24 cellular contexts compared by ENCODE assay signal in genomic region chr10:33542747-33543505, GRCh38.
DNase-seq lines count a peak whose midpoint lies in the region; ATAC-seq, FAIRE-seq and TF ChIP-seq lines count a peak whose summit lies in the region.
"Had no signal": no experiment of that assay in that cellular context is flagged by ENCODE, and none has a peak within 500 bp of the region (broad histone marks: within the 10 kb centered on the region; RNA-seq: fewer than 3 reads in every experiment).

No MANE protein-coding gene starts in this region.

- DNase-seq in Daoy (ENCODE audit: low read depth) = peak; percentile 37
- peak; percentile 35 for DNase-seq in NCI-H226
- peak; percentile 5 to 61 for DNase-seq in cardiac fibroblast (ENCODE audit: low read depth in 2 of 2)
- peak; percentile 71 for DNase-seq in keratinocyte (ENCODE audit: low read depth, low spot score)
- no peak for DNase-seq in stimulated activated CD4-positive, alpha-beta T cell treated with anti-CD3 and anti-CD28 coated beads, Interleukin-2, amount 100 ng/mL, for 24 hours
- DNase-seq in neural progenitor cell (ENCODE audit: low spot score) = no peak
- DNase-seq in H9 = no peak
- DNase-seq: activated CD4-positive, alpha-beta T cell treated with anti-CD3 and anti-CD28 coated beads for 1 hour; activated CD8-positive, alpha-beta memory T cell treated with anti-CD3 and anti-CD28 coated beads, Interleukin-2, amount 10 ng/mL, durations not matched to agents 7 days and 5 days; activated effector memory CD4-positive, alpha-beta T cell treated with Interleukin-2 at 50 U/mL for 16 hours; central memory CD4-positive, alpha-beta T cell; DND-41; effector CD4-positive, alpha-beta T cell; hypothalamus; midbrain; NCI-H1092; NCI-H69; psoas muscle; thyroid gland had no signal

- H3K9ac ChIP-seq in keratinocyte (ENCODE audit: control insufficient read depth, extremely low read depth, insufficient read depth, low read length) = peak overlapping the region; percentile 46
- no peak overlapping the region for H3K9ac ChIP-seq in neural progenitor cell
- H3K9ac ChIP-seq in H9 (ENCODE audit: extremely low read depth, insufficient read length, low read length) = no peak overlapping the region

- ATAC-seq in HG03135 (IDR thresholded peaks at IDR 0.05; ENCODE audit: unreplicated experiment) = no peak
- ATAC-seq: activated CD8-positive, alpha-beta memory T cell treated with anti-CD3 and anti-CD28 coated beads, Interleukin-2, amount 10 ng/mL, durations not matched to agents 7 days and 5 days; GM23338; K562; psoas muscle; stimulated activated effector memory CD8-positive, alpha-beta T cell treated with anti-CD3 and anti-CD28 coated beads, Interleukin-12 subunit alpha, Interleukin-12 subunit beta, amount 100 ng/mL, for 72 hours had no signal

- TF ChIP-seq CTCF in cardiac fibroblast (IDR thresholded peaks at IDR 0.05; ENCODE audit: low read depth, low read length) (no peak), keratinocyte (optimal IDR thresholded peaks at IDR 0.05 in 1 of 3, IDR thresholded peaks at IDR 0.05 in 1 of 3, conservative IDR thresholded peaks at IDR 0.05 in 1 of 3; ENCODE audit: extremely low read depth in 1 of 3, insufficient read depth in 2 of 3, low read length in 3 of 3) (no peak), neural progenitor cell (IDR thresholded peaks at IDR 0.05) (no peak), H9 (conservative IDR thresholded peaks at IDR 0.05) (no peak)

- H3K27me3 ChIP-seq in keratinocyte (ENCODE audit: control insufficient read depth, extremely low read depth, insufficient read depth, low read length) (no peaks in the 10 kb centered on the region), neural progenitor cell (no peaks in the 10 kb centered on the region), H9 (ENCODE audit: insufficient read depth, low read length) (no peaks in the 10 kb centered on the region)
- H3K27me3 ChIP-seq: thyroid gland had no signal

- no peaks in the 10 kb centered on the region for H3K27me3 Mint-ChIP-seq in neural progenitor cell (ENCODE audit: insufficient read depth, low read depth)
- no peaks in the 10 kb centered on the region for H3K27me3 Mint-ChIP-seq in H9 (ENCODE audit: low read depth)
- H3K27me3 Mint-ChIP-seq: activated CD8-positive, alpha-beta memory T cell treated with anti-CD3 and anti-CD28 coated beads, Interleukin-2, amount 10 ng/mL, durations not matched to agents 7 days and 5 days had no signal

- no peak overlapping the region for H3K4me3 ChIP-seq in cardiac fibroblast (replicated peaks in 1 of 2; ENCODE audit: low read depth in 2 of 2, low read length in 2 of 2)
- no peak overlapping the region for H3K4me3 ChIP-seq in keratinocyte (ENCODE audit: control insufficient read depth in 2 of 3, extremely low read depth in 1 of 3, insufficient read depth in 2 of 3, low read depth in 1 of 3, low read length in 3 of 3)
- no peak overlapping the region for H3K4me3 ChIP-seq in neural progenitor cell
- H3K4me3 ChIP-seq: GM23338, K562, psoas muscle, thyroid gland had no signal

- peak overlapping the region; percentile 95 for H3K27ac ChIP-seq in keratinocyte (ENCODE audit: control insufficient read depth, insufficient read depth, low read length)
- no peak overlapping the region for H3K27ac ChIP-seq in neural progenitor cell
- H3K27ac ChIP-seq in H9 (ENCODE audit: insufficient read length, low read depth, low read length) = no peak overlapping the region
- H3K27ac ChIP-seq: psoas muscle, thyroid gland had no signal

- H3K18ac ChIP-seq in H9 (ENCODE audit: insufficient read length, low read depth, low read length) = no peak overlapping the region

- no peak overlapping the region for H2BK20ac ChIP-seq in H9 (ENCODE audit: low read depth, low read length, poor library complexity, severe bottlenecking)

- no peak overlapping the region for H3K23ac ChIP-seq in H9 (ENCODE audit: insufficient read length, low read depth, low read length)

- H3K9me1 ChIP-seq in keratinocyte (ENCODE audit: control insufficient read depth, extremely low read depth, insufficient read depth, low read length) = no peaks in the 10 kb centered on the region

- dilution Hi-C loops in keratinocyte (cut with MboI; ENCODE audit: extremely low pct_ligation_motif_present, low sequenced_read_pairs) = no loop called here

- H2AFZ ChIP-seq in keratinocyte (ENCODE audit: control insufficient read depth, low read length) (peak overlapping the region; percentile 56), neural progenitor cell (replicated peaks) (no peak overlapping the region), H9 (ENCODE audit: low read length) (no peak overlapping the region)

- H3T11ph ChIP-seq in H9 (ENCODE audit: low read length) = no peak overlapping the region

- H2BK120ac ChIP-seq in H9 (ENCODE audit: low read depth, low read length, poor library complexity, severe bottlenecking) = no peak overlapping the region

- no peak overlapping the region for H3K4ac ChIP-seq in H9 (ENCODE audit: low read depth, low read length)

- H3K56ac ChIP-seq in H9 (ENCODE audit: insufficient read length, low read depth, low read length) = no peak overlapping the region

- H3K4me1 Mint-ChIP-seq in neural progenitor cell = peaks cover 3% of the 10 kb centered on the region
- H3K4me1 Mint-ChIP-seq in H9 = peaks cover 2% of the 10 kb centered on the region in 2 experiments; a peak in 1 of 4 replicates
- H3K4me1 Mint-ChIP-seq: activated CD8-positive, alpha-beta memory T cell treated with anti-CD3 and anti-CD28 coated beads, Interleukin-2, amount 10 ng/mL, durations not matched to agents 7 days and 5 days; GM23338; stimulated activated effector memory CD8-positive, alpha-beta T cell treated with anti-CD3 and anti-CD28 coated beads, Interleukin-12 subunit alpha, Interleukin-12 subunit beta, amount 100 ng/mL, for 72 hours had no signal

- H3K9me3 ChIP-seq in keratinocyte (ENCODE audit: control insufficient read depth, low read depth, low read length) (no peaks in the 10 kb centered on the region), neural progenitor cell (ENCODE audit: low read depth) (no peaks in the 10 kb centered on the region), H9 (ENCODE audit: control insufficient read depth, low read depth, low read length) (no peaks in the 10 kb centered on the region)
- H3K9me3 ChIP-seq: thyroid gland had no signal

- H3K36me3 ChIP-seq in keratinocyte (ENCODE audit: control insufficient read depth in 2 of 2, extremely low read depth in 1 of 2, insufficient read depth in 2 of 2, low read length in 2 of 2) = no peaks in the 10 kb centered on the region
- H3K36me3 ChIP-seq in neural progenitor cell = no peaks in the 10 kb centered on the region
- H3K36me3 ChIP-seq: thyroid gland had no signal

- WGBS in H9 (ENCODE audit: extremely low coverage, insufficient read length, low lambda C conversion rate) = no CpG with 5 or more reads among the region's 2 CpGs

- H3K4me2 ChIP-seq in keratinocyte (ENCODE audit: control insufficient read depth, extremely low read depth, insufficient read depth, low read depth, low read length) = peak overlapping the region; percentile 61
- no peak overlapping the region for H3K4me2 ChIP-seq in neural progenitor cell
- no peak overlapping the region for H3K4me2 ChIP-seq in H9 (ENCODE audit: insufficient read depth, insufficient read length, low read length)
- H3K4me2 ChIP-seq: GM23338 had no signal

- no peaks in the 10 kb centered on the region for H3K36me3 Mint-ChIP-seq in neural progenitor cell
- H3K36me3 Mint-ChIP-seq in H9 (ENCODE audit: insufficient read depth in 1 of 3, low read depth in 3 of 3) = peaks cover 0 to 4% (median 0%) of the 10 kb centered on the region in 3 experiments; a peak in 3 of 7 replicates
- H3K36me3 Mint-ChIP-seq: activated CD8-positive, alpha-beta memory T cell treated with anti-CD3 and anti-CD28 coated beads, Interleukin-2, amount 10 ng/mL, durations not matched to agents 7 days and 5 days; stimulated activated effector memory CD8-positive, alpha-beta T cell treated with anti-CD3 and anti-CD28 coated beads, Interleukin-12 subunit alpha, Interleukin-12 subunit beta, amount 100 ng/mL, for 72 hours had no signal

- no peaks in the 10 kb centered on the region for H3F3A ChIP-seq in neural progenitor cell (ENCODE audit: low read depth)

- no peak overlapping the region for H3K4me3 Mint-ChIP-seq in neural progenitor cell
- H3K4me3 Mint-ChIP-seq in H9 = no peak overlapping the region
- H3K4me3 Mint-ChIP-seq: activated CD8-positive, alpha-beta memory T cell treated with anti-CD3 and anti-CD28 coated beads, Interleukin-2, amount 10 ng/mL, durations not matched to agents 7 days and 5 days; GM23338; stimulated activated effector memory CD8-positive, alpha-beta T cell treated with anti-CD3 and anti-CD28 coated beads, Interleukin-12 subunit alpha, Interleukin-12 subunit beta, amount 100 ng/mL, for 72 hours had no signal

- no peak overlapping the region for H2BK5ac ChIP-seq in H9 (ENCODE audit: insufficient read length, low read length)

- H2BK15ac ChIP-seq in H9 (ENCODE audit: low read depth, low read length) = no peak overlapping the region

- H4K20me1 ChIP-seq in keratinocyte (ENCODE audit: control insufficient read depth, extremely low read depth, insufficient read depth, low read length) (no peaks in the 10 kb centered on the region), neural progenitor cell (ENCODE audit: low read depth) (no peaks in the 10 kb centered on the region), H9 (ENCODE audit: control insufficient read depth, insufficient read depth, insufficient read length) (no peaks in the 10 kb centered on the region)

- H3K79me2 ChIP-seq in keratinocyte (ENCODE audit: control insufficient read depth, insufficient read depth, low read length) = no peaks in the 10 kb centered on the region
- no peaks in the 10 kb centered on the region for H3K79me2 ChIP-seq in neural progenitor cell (ENCODE audit: low read depth)
- no peaks in the 10 kb centered on the region for H3K79me2 ChIP-seq in H9 (ENCODE audit: insufficient read depth, low read length)

- no peaks in the 10 kb centered on the region for H3K23me2 ChIP-seq in H9 (ENCODE audit: insufficient read length, low read depth, low read length, poor library complexity, severe bottlenecking)

- peak; percentile 97 for FAIRE-seq in keratinocyte (lab: Jason Lieb, UNC)
- FAIRE-seq: GM18507, K562 had no signal

- no peak overlapping the region for H3K27ac Mint-ChIP-seq in neural progenitor cell
- H3K27ac Mint-ChIP-seq in H9 = no peak overlapping the region
- H3K27ac Mint-ChIP-seq: activated CD8-positive, alpha-beta memory T cell treated with anti-CD3 and anti-CD28 coated beads, Interleukin-2, amount 10 ng/mL, durations not matched to agents 7 days and 5 days; GM23338; stimulated activated effector memory CD8-positive, alpha-beta T cell treated with anti-CD3 and anti-CD28 coated beads, Interleukin-12 subunit alpha, Interleukin-12 subunit beta, amount 100 ng/mL, for 72 hours had no signal

- H3K79me1 ChIP-seq in H9 (ENCODE audit: insufficient read depth, low read depth, low read length, poor library complexity, severe bottlenecking) = no peaks in the 10 kb centered on the region

- H4K91ac ChIP-seq in H9 (ENCODE audit: insufficient read length, low read depth, low read length) = no peak overlapping the region

- H4K5ac ChIP-seq in H9 (ENCODE audit: insufficient read length, low read depth, low read length) = no peak overlapping the region

- no peak overlapping the region for H2AK5ac ChIP-seq in H9 (ENCODE audit: insufficient read length, low read length)

- peaks cover 25% of the 10 kb centered on the region for H3K4me1 ChIP-seq in keratinocyte (ENCODE audit: control insufficient read depth, extremely low read depth, insufficient read depth, low read length)
- no peaks in the 10 kb centered on the region for H3K4me1 ChIP-seq in neural progenitor cell
- no peaks in the 10 kb centered on the region for H3K4me1 ChIP-seq in H9 (ENCODE audit: insufficient read depth, low read length)
- H3K4me1 ChIP-seq: psoas muscle, thyroid gland had no signal

- H3K9me3 Mint-ChIP-seq in neural progenitor cell (peaks cover 19% of the 10 kb centered on the region), H9 (peaks cover 0 to 3% of the 10 kb centered on the region in 2 experiments; a peak in 3 of 5 replicates)

- no peak overlapping the region for H4K8ac ChIP-seq in H9 (replicated peaks; ENCODE audit: insufficient read length, low read depth, low read length)

- H3K14ac ChIP-seq in H9 (ENCODE audit: insufficient read depth, low read length) = no peak overlapping the region

- H2BK12ac ChIP-seq in H9 (ENCODE audit: insufficient read length, low read depth, low read length) = no peak overlapping the region

Comparison
In these comparisons a context has a peak if more than half of its experiments do, and no peak if none do; other contexts are left out.
1. DNase-seq: peak in Daoy (single experiment), NCI-H226 (single experiment), cardiac fibroblast (2 of 2) and keratinocyte (single experiment); none in stimulated activated CD4-positive, alpha-beta T cell treated with anti-CD3 and anti-CD28 coated beads, Interleukin-2, amount 100 ng/mL, for 24 hours (0 of 2), neural progenitor cell (single experiment) and H9 (single experiment).